19 cellular contexts compared by ENCODE assay signal in the genomic region with DNA sequence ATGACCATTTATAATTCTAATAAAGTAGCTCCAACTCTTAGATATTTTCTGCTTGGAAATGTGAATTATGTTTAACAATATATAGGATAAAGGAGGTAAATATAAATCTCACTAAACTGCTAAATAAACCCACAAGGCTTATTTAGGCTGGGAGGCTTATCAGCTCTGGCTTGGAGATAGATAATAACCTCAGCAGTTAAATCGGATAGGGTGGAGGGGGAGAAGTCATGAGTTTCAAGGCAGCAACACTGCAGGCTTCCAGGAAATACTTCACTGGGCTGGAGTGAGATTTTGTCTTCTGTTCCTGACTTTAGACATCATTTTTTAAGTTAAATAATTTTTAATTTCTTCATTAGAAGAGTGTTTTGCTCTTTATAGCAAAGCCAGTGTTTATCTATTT.
DNase-seq lines count a peak whose midpoint lies in the region; ATAC-seq and TF ChIP-seq lines count a peak whose summit lies in the region.
"Had no signal": no experiment of that assay in that cellular context is flagged by ENCODE, and none has a peak within 500 bp of the region (broad histone marks: within the 10 kb centered on the region; RNA-seq: fewer than 3 reads in every experiment).

No MANE protein-coding gene starts in this region.

- no peak overlapping the region for H3K27ac ChIP-seq in WERI-Rb-1
- no peak overlapping the region for H3K27ac ChIP-seq in mesendoderm (ENCODE audit: low read depth, low read length)
- peak overlapping the region in 2 of 3 donors; percentile 12 to 46 for H3K27ac ChIP-seq in thyroid gland
- H3K27ac ChIP-seq: testis had no signal

- no peak overlapping the region for H3K56ac ChIP-seq in mesendoderm (ENCODE audit: low read length)

- H3K4me3 Mint-ChIP-seq in activated T-cell treated with anti-CD3 and anti-CD28 coated beads, Interleukin-2, amount 50 U/mL, for 4 hours, result no peak overlapping the region
- H3K4me3 Mint-ChIP-seq: activated CD8-positive, alpha-beta T cell treated with anti-CD3 and anti-CD28 coated beads for 36 hours; brain; naive thymus-derived CD4-positive, alpha-beta T cell had no signal

- no peak overlapping the region for H3K9ac ChIP-seq in mesendoderm (ENCODE audit: low read length)

- WGBS in mesendoderm (ENCODE audit: extremely low coverage, insufficient coverage, low lambda C conversion rate), result no CpG with 5 or more reads among the region's 1 CpG
- whole genome bisulfite sequencing in thyroid gland, 2 donors, result 54 to 65% methylated on average over 1 of the region's 1 CpG

- H3K79me1 ChIP-seq in mesendoderm (ENCODE audit: low read length), result no peaks in the 10 kb centered on the region

- no peak overlapping the region for H4K5ac ChIP-seq in mesendoderm (ENCODE audit: low read length)

- H2BK15ac ChIP-seq in mesendoderm (replicated peaks; ENCODE audit: low read depth), result no peak overlapping the region

- no peak overlapping the region for H3K4me2 ChIP-seq in mesendoderm (ENCODE audit: low read length)

- H3K9me3 Mint-ChIP-seq in activated T-cell treated with anti-CD3 and anti-CD28 coated beads, Interleukin-2, amount 50 U/mL, for 4 hours, result no peaks in the 10 kb centered on the region
- H3K9me3 Mint-ChIP-seq: activated CD8-positive, alpha-beta T cell treated with anti-CD3 and anti-CD28 coated beads for 36 hours; activated naive CD4-positive, alpha-beta T cell treated with anti-CD3 and anti-CD28 coated beads, Interleukin-2, amount 50 U/mL, for 72 hours; brain; naive thymus-derived CD4-positive, alpha-beta T cell had no signal

- H3K4me1 ChIP-seq in mesendoderm (ENCODE audit: control insufficient read depth, low read depth, low read length), result no peaks in the 10 kb centered on the region
- H3K4me1 ChIP-seq in thyroid gland, result peaks cover 0 to 5% of the 10 kb centered on the region in 2 donors
- H3K4me1 ChIP-seq: HAP-1, testis had no signal

- H3K27me3 ChIP-seq in WERI-Rb-1 (ENCODE audit: insufficient read depth, low read depth, severe bottlenecking) (no peaks in the 10 kb centered on the region), mesendoderm (ENCODE audit: insufficient read depth, low read length, poor library complexity) (no peaks in the 10 kb centered on the region), thyroid gland (no peaks in the 10 kb centered on the region)
- H3K27me3 ChIP-seq: testis had no signal

- H2BK120ac ChIP-seq in mesendoderm (ENCODE audit: low read depth, low read length), result no peak overlapping the region

- H3K23ac ChIP-seq in mesendoderm (ENCODE audit: low read length), result no peak overlapping the region

- H2AK5ac ChIP-seq in mesendoderm (ENCODE audit: low read length), result no peak overlapping the region

- intact Hi-C loops in thyroid gland (cut with DNase I), result no loop called here

- TF ChIP-seq POLR2A in thyroid gland (IDR thresholded peaks at IDR 0.05), result no peak

- no peaks in the 10 kb centered on the region for H3K4me1 Mint-ChIP-seq in activated T-cell treated with anti-CD3 and anti-CD28 coated beads, Interleukin-2, amount 50 U/mL, for 4 hours (ENCODE audit: low read depth)

- H4K8ac ChIP-seq in mesendoderm (ENCODE audit: low read depth, low read length), result no peak overlapping the region

- H2BK5ac ChIP-seq in mesendoderm (ENCODE audit: low read length), result no peak overlapping the region

- DNase-seq in WERI-Rb-1, result peak; percentile 16
- peak; percentile 41 for DNase-seq in fibroblast of the aortic adventitia (ENCODE audit: low read depth)
- DNase-seq in mesendoderm, result peak; percentile 45
- no peak for DNase-seq in thyroid gland
- DNase-seq in NCI-H1436 (lab: John Stamatoyannopoulos, UW), result no peak
- DNase-seq in activated T-cell treated with anti-CD3 and anti-CD28 coated beads, Interleukin-2, amount 50 U/mL, for 4 hours, result no peak
- no peak for DNase-seq in NCI-H1092 treated with DMSO at 0.1 percent for 48 hours (lab: John Stamatoyannopoulos, UW)
- DNase-seq: activated CD4-positive, CD25-positive, alpha-beta regulatory T cell; activated CD8-positive, alpha-beta T cell treated with anti-CD3 and anti-CD28 coated beads for 36 hours; activated T-cell treated with anti-CD3 and anti-CD28 coated beads, Interleukin-2, amount 50 U/mL, for 48 hours; DMS79 treated with DMSO at 0.1 percent for 48 hours; naive thymus-derived CD4-positive, alpha-beta T cell; NCI-H1436 treated with DMSO at 0.1 percent for 48 hours; NCI-H748 treated with DMSO at 0.1 percent for 48 hours; posterior cingulate gyrus; testis had no signal

- TF ChIP-seq CTCF in WERI-Rb-1 (IDR thresholded peaks at IDR 0.05; ENCODE audit: low read depth, low read length), result no peak
- no peak for TF ChIP-seq CTCF in fibroblast of the aortic adventitia (IDR thresholded peaks at IDR 0.05; ENCODE audit: insufficient read depth, low read length)
- TF ChIP-seq CTCF in thyroid gland (IDR thresholded peaks at IDR 0.05), result no peak

- H3K18ac ChIP-seq in mesendoderm (ENCODE audit: low read length), result no peak overlapping the region

- no peak for ATAC-seq in activated T-cell treated with anti-CD3 and anti-CD28 coated beads, Interleukin-2, amount 50 U/mL, for 4 hours
- ATAC-seq: activated CD8-positive, alpha-beta T cell treated with anti-CD3 and anti-CD28 coated beads for 36 hours; activated naive CD4-positive, alpha-beta T cell treated with anti-CD3 and anti-CD28 coated beads, Interleukin-2, amount 50 U/mL, for 72 hours; naive thymus-derived CD4-positive, alpha-beta T cell had no signal

- no peaks in the 10 kb centered on the region for H3K27me3 Mint-ChIP-seq in activated T-cell treated with anti-CD3 and anti-CD28 coated beads, Interleukin-2, amount 50 U/mL, for 4 hours (ENCODE audit: low read depth)
- H3K27me3 Mint-ChIP-seq: activated CD8-positive, alpha-beta T cell treated with anti-CD3 and anti-CD28 coated beads for 36 hours had no signal

- H3K36me3 ChIP-seq in WERI-Rb-1 (no peaks in the 10 kb centered on the region), mesendoderm (ENCODE audit: control insufficient read depth, insufficient read depth, low read length) (no peaks in the 10 kb centered on the region), thyroid gland (no peaks in the 10 kb centered on the region)
- H3K36me3 ChIP-seq: HAP-1 had no signal

- no peaks in the 10 kb centered on the region for H3K79me2 ChIP-seq in mesendoderm (ENCODE audit: control insufficient read depth, insufficient read depth, low read length)

- no peaks in the 10 kb centered on the region for H3K9me3 ChIP-seq in WERI-Rb-1 (ENCODE audit: severe bottlenecking)
- no peaks in the 10 kb centered on the region for H3K9me3 ChIP-seq in thyroid gland
- H3K9me3 ChIP-seq: HAP-1, testis had no signal

- H3K4me3 ChIP-seq in WERI-Rb-1 (ENCODE audit: low read depth, low read length) (no peak overlapping the region), fibroblast of the aortic adventitia (ENCODE audit: low read depth, low read length) (no peak overlapping the region), mesendoderm (ENCODE audit: low read length) (no peak overlapping the region), thyroid gland (replicated peaks in 1 of 3) (no peak overlapping the region)
- H3K4me3 ChIP-seq: HAP-1, testis had no signal

- no peaks in the 10 kb centered on the region for H3K36me3 Mint-ChIP-seq in activated T-cell treated with anti-CD3 and anti-CD28 coated beads, Interleukin-2, amount 50 U/mL, for 4 hours (ENCODE audit: insufficient read depth)
- H3K36me3 Mint-ChIP-seq: brain; naive thymus-derived CD4-positive, alpha-beta T cell had no signal

- no peak overlapping the region for H3K4ac ChIP-seq in mesendoderm (ENCODE audit: low read depth, low read length)

Comparison
In these comparisons a context has a peak if more than half of its experiments do, and no peak if none do; other contexts are left out.
1. DNase-seq: peak in WERI-Rb-1 (single experiment), fibroblast of the aortic adventitia (single experiment) and mesendoderm (single experiment); none in thyroid gland (0 of 2), NCI-H1436 (single experiment), activated T-cell treated with anti-CD3 and anti-CD28 coated beads, Interleukin-2, amount 50 U/mL, for 4 hours (single experiment) and NCI-H1092 treated with DMSO at 0.1 percent for 48 hours (single experiment).
2. H3K27ac ChIP-seq: peak in thyroid gland (2 of 3); none in WERI-Rb-1 (single experiment) and mesendoderm (single experiment).